Comparison of ENCODE assay signal across 8 cellular contexts in the genomic region with DNA sequence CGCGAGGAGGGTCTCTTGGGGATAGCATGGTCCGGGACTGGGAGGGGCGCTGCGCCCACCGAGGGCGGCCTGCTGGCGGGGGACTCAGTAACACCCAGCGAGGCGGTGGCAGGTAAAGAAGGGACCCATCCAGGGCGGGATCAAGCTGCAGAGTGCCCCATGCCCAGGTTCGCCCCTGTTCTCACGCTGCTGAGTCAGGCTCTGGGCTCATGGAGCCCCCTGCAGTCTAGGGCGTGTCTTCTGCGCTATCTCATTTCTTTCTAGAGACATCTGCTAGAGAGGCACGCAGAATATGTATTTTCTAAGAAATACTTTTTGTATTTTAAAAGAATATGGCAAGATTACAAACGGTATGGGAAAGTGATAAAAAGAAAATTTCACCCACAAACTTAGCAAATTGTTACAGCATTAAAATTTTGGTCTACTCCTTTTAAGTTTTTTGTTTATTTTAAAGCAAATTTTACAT. TPM values are rescaled to one million over a fixed set of nuclear protein-coding genes. Genes with fewer than 3 reads are reported as not detected.
A peak's percentile ranks its signal among the peaks of the same experiment; 100 is the strongest.
DNase-seq lines count a peak whose midpoint lies in the region; ATAC-seq and TF ChIP-seq lines count a peak whose summit lies in the region.

No MANE protein-coding gene starts in this region.

- peak overlapping the region; percentile 97 for H3K4me2 ChIP-seq in mesenchymal stem cell (ENCODE audit: low read length, poor library complexity, severe bottlenecking)

- no peak overlapping the region for H3K14ac ChIP-seq in mesenchymal stem cell (ENCODE audit: low read length in 2 of 2)

- H2AFZ ChIP-seq in mesenchymal stem cell (ENCODE audit: low read depth, low read length) = peak overlapping the region; percentile 80

- peak overlapping the region in 1 of 2 experiments; percentile 11 for H2BK12ac ChIP-seq in mesenchymal stem cell (ENCODE audit: low read length in 2 of 2)

- peaks cover 0 to 3% of the 10 kb centered on the region in 2 donors for H3K36me3 Mint-ChIP-seq in CD14-positive monocyte

- peaks cover 14% of the 10 kb centered on the region for H3K79me1 ChIP-seq in mesenchymal stem cell (replicated peaks; ENCODE audit: low read length, poor library complexity, severe bottlenecking)

- peak overlapping the region; percentile 77 to 88 for H3K4me3 Mint-ChIP-seq in CD14-positive monocyte

- no peak overlapping the region for H3K27ac Mint-ChIP-seq in CD14-positive monocyte

- H3K9me3 Mint-ChIP-seq in CD14-positive monocyte = peaks cover 3 to 19% (median 14%) of the 10 kb centered on the region in 7 donors

- no peak overlapping the region for H2BK120ac ChIP-seq in mesenchymal stem cell (ENCODE audit: low read depth, low read length)

- H3K27me3 ChIP-seq in mesenchymal stem cell (ENCODE audit: control insufficient read depth in 1 of 2, insufficient read depth in 1 of 2, low read length in 2 of 2) = peaks cover 0 to 14% of the 10 kb centered on the region in 2 experiments

- no peak overlapping the region for H2BK5ac ChIP-seq in mesenchymal stem cell (ENCODE audit: low read depth, low read length, poor library complexity, severe bottlenecking)

- H3K4me1 Mint-ChIP-seq in CD14-positive monocyte = peaks cover 25% of the 10 kb centered on the region

- H2BK15ac ChIP-seq in mesenchymal stem cell (ENCODE audit: low read depth, poor library complexity, severe bottlenecking) = peak overlapping the region; percentile 36

- no peak overlapping the region for H3K4ac ChIP-seq in mesenchymal stem cell (ENCODE audit: low read depth in 1 of 2, low read length in 2 of 2)

- no peak for DNase-seq in CD14-positive monocyte (ENCODE audit: low spot score)
- peak; percentile 61 for DNase-seq in RPMI8226
- DNase-seq in ecto neural progenitor cell (ENCODE audit: low spot score) = peak; percentile 69
- peak; percentile 12 for DNase-seq in mesenchymal stem cell
- DNase-seq in ureter (ENCODE audit: low spot score) = peak; percentile 48
- no peak for DNase-seq in NCI-H2029 treated with DMSO at 0.1 percent for 48 hours (lab: John Stamatoyannopoulos, UW)

- no peaks in the 10 kb centered on the region for H3K9me3 ChIP-seq in mesenchymal stem cell (ENCODE audit: control insufficient read depth, low read length)

- H3K27me3 Mint-ChIP-seq in CD14-positive monocyte (ENCODE audit: low read depth in 3 of 3) = peaks cover 28 to 45% (median 29%) of the 10 kb centered on the region in 3 donors

- H3K4me3 ChIP-seq in mesenchymal stem cell (ENCODE audit: insufficient read depth in 1 of 2, low read depth in 1 of 2, low read length in 2 of 2) = peak overlapping the region; percentile 79 to 87

- TF ChIP-seq CTCF in CD14-positive monocyte (IDR thresholded peaks at IDR 0.05) = no peak

- ATAC-seq in GM18909 (IDR thresholded peaks at IDR 0.05; ENCODE audit: poor library complexity, unreplicated experiment) (peak; percentile 64), HG03439 (IDR thresholded peaks at IDR 0.05; ENCODE audit: unreplicated experiment) (peak; percentile 37)

- H3K18ac ChIP-seq in mesenchymal stem cell (ENCODE audit: low read depth in 1 of 2, low read length in 2 of 2) = no peak overlapping the region

- H4K8ac ChIP-seq in mesenchymal stem cell (ENCODE audit: low read length) = no peak overlapping the region

- no peaks in the 10 kb centered on the region for H3K36me3 ChIP-seq in mesenchymal stem cell (ENCODE audit: control insufficient read depth in 1 of 2, insufficient read depth in 2 of 2, low read depth in 1 of 2, low read length in 2 of 2)

- H3K23ac ChIP-seq in mesenchymal stem cell (ENCODE audit: low read length in 2 of 2) = peak overlapping the region in 1 of 2 experiments; percentile 14

- no peak overlapping the region for H3K27ac ChIP-seq in mesenchymal stem cell (ENCODE audit: low read length, poor library complexity, severe bottlenecking)

- peaks cover 6% of the 10 kb centered on the region for H3K4me1 ChIP-seq in mesenchymal stem cell (ENCODE audit: control insufficient read depth, insufficient read depth, low read depth, low read length)

- intact Hi-C loops in CD14-positive monocyte (cut with micrococcal nuclease) = no loop called here

- 0% methylated on average over 13 of the region's 17 CpGs for WGBS in mesenchymal stem cell

- H2AK5ac ChIP-seq in mesenchymal stem cell (ENCODE audit: low read length, severe bottlenecking) = no peak overlapping the region

- no peak overlapping the region for H4K91ac ChIP-seq in mesenchymal stem cell (ENCODE audit: low read length)

- H3K9ac ChIP-seq in mesenchymal stem cell (ENCODE audit: low read length) = peak overlapping the region; percentile 91

RNA-seq across cellular contexts. Expression of gene EPDR1, which starts 0.9 kb away (rescaled TPM):
- 1 to 10 TPM; 1.1 to 1.2 TPM for polyA plus RNA-seq in CD14-positive monocyte
- 5.9 TPM for polyA plus RNA-seq in mesenchymal stem cell (2013, experiment 1 of 2)
- polyA plus RNA-seq in mesenchymal stem cell (2013, experiment 2 of 2) = 6.6 TPM
- 20.1 TPM for total RNA-seq in ureter

RNA-seq across cellular contexts. Expression of gene SFRP4, which starts 4.8 kb away (rescaled TPM):
- polyA plus RNA-seq in CD14-positive monocyte = not detected
- not detected for polyA plus RNA-seq in mesenchymal stem cell (2013, experiment 1 of 2)
- polyA plus RNA-seq in mesenchymal stem cell (2013, experiment 2 of 2) = not detected
- 1.9 TPM for total RNA-seq in ureter

Comparison
In these comparisons a context has a peak if more than half of its experiments do, and no peak if none do; other contexts are left out.
1. DNase-seq: peak in RPMI8226 (single experiment), ecto neural progenitor cell (single experiment), mesenchymal stem cell (single experiment) and ureter (single experiment); none in CD14-positive monocyte (single experiment) and NCI-H2029 treated with DMSO at 0.1 percent for 48 hours (single experiment).